In the genomic region with DNA sequence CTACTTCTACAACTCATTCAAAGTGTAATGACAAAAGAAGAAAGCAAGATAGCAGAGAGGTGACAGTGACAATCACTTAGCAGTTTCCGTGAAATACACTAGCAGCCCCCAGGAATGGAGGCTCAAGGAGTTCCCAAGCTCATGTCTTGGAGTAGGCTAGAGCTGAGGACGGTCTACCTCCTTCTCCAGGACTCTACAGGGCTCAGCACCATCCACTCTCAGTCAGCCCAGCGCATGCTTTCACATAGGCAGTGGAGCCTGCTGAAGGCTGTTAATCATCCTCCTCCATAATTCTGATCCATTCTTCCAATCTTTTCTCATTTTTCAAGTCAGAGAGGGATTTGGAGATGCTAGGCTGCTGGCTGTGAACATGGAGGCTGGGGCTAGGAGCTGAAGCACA, we compare ENCODE assay signal across 23 cellular contexts.
"Had no signal": no experiment of that assay in that cellular context is flagged by ENCODE, and none has a peak within 500 bp of the region (broad histone marks: within the 10 kb centered on the region; RNA-seq: fewer than 3 reads in every experiment).

No MANE protein-coding gene starts in this region.

- H3K4me3 ChIP-seq: colonic mucosa, coronary artery, dorsolateral prefrontal cortex, esophagus muscularis mucosa, esophagus squamous epithelium, gastrocnemius medialis, gastroesophageal sphincter, heart left ventricle, heart right ventricle had no signal

- DNase-seq: colonic mucosa; cortex of kidney; dermis blood vessel endothelial cell; dorsolateral prefrontal cortex; effector CD4-positive, alpha-beta T cell; effector CD8-positive, alpha-beta T cell; effector memory CD4-positive, alpha-beta T cell; effector memory CD8-positive, alpha-beta T cell; endodermal cell; erythroblast; esophagus squamous epithelium; foreskin fibroblast; foreskin keratinocyte; foreskin melanocyte; gastrocnemius medialis; glutamatergic neuron; head of caudate nucleus; heart left ventricle; heart right ventricle had no signal

- H3K4me1 ChIP-seq: colonic mucosa, esophagus muscularis mucosa, esophagus squamous epithelium, foreskin keratinocyte, gastrocnemius medialis, gastroesophageal sphincter, heart left ventricle, heart right ventricle had no signal

- H3K9me3 ChIP-seq: colonic mucosa, esophagus muscularis mucosa, esophagus squamous epithelium, gastrocnemius medialis, gastroesophageal sphincter, heart left ventricle, heart right ventricle had no signal

- H3K27ac ChIP-seq: colonic mucosa, coronary artery, dorsolateral prefrontal cortex, epithelial cell of prostate, esophagus muscularis mucosa, esophagus squamous epithelium, foreskin keratinocyte, gastrocnemius medialis, gastroesophageal sphincter, heart left ventricle, heart right ventricle had no signal

- H3K36me3 ChIP-seq: colonic mucosa, esophagus muscularis mucosa, esophagus squamous epithelium, gastrocnemius medialis, gastroesophageal sphincter, heart left ventricle, heart right ventricle had no signal

- H3K27me3 ChIP-seq: colonic mucosa, esophagus muscularis mucosa, esophagus squamous epithelium, foreskin keratinocyte, gastrocnemius medialis had no signal
